ENCODE assay signal across 8 cellular contexts in the genomic region with DNA sequence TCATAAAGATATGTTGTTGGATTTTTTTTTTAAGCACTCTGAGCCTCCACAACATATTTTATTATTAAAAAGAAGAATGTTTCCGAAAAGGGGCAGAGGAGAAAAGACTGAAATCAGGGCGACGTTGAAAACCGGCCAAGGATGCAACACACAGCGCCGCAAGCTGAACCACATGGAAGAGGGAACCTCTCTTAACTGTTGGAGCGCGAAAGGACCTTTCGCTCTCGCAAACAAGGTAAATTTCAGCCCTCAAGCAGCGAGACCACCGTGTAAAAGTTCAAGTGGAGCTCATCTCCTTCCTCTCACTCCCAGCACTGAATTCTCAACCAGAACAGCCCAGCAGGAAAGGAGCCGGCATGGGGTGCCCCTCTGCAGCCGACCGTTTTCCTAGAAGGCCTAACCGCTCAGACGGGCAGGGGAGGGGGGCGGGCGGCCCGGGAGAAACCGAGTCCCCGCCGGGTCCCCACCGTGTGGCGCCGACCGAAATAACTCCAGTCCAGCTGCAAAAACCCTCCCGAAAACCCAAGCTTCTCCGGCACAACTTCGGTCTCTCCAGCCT. TPM values are rescaled to one million over a fixed set of nuclear protein-coding genes. Genes with fewer than 3 reads are reported as not detected.
DNase-seq lines count a peak whose midpoint lies in the region; ATAC-seq and TF ChIP-seq lines count a peak whose summit lies in the region.

No MANE protein-coding gene starts in this region.

- peak overlapping the region; percentile 7 for H2BK12ac ChIP-seq in trophoblast cell (ENCODE audit: low read length)

- no peak for TF ChIP-seq CTCF in WI38 (IDR thresholded peaks at IDR 0.05; ENCODE audit: low read depth, low read length)

- no CpG with 5 or more reads among the region's 30 CpGs for WGBS in trophoblast cell (ENCODE audit: extremely low coverage, insufficient coverage, insufficient read length)

- peak overlapping the region; percentile 6 for H4K12ac ChIP-seq in trophoblast cell (ENCODE audit: low read depth, low read length)

- no peaks in the 10 kb centered on the region for H3K9me3 ChIP-seq in trophoblast cell (ENCODE audit: insufficient read depth, low read depth, low read length)

- no peak overlapping the region for H2AK5ac ChIP-seq in trophoblast cell (ENCODE audit: low read length)

- H2BK120ac ChIP-seq in trophoblast cell (ENCODE audit: insufficient read depth, low read length, poor library complexity) = no peak overlapping the region

- peaks cover 4% of the 10 kb centered on the region for H3K79me1 ChIP-seq in trophoblast cell (ENCODE audit: low read length)

- H3K18ac ChIP-seq in trophoblast cell (ENCODE audit: low read length) = peak overlapping the region; percentile 54

- H4K8ac ChIP-seq in trophoblast cell (ENCODE audit: low read depth, low read length) = peak overlapping the region; percentile 71

- no peaks in the 10 kb centered on the region for H3K27me3 ChIP-seq in trophoblast cell (ENCODE audit: insufficient read depth, low read length)

- H3K4me1 ChIP-seq in trophoblast cell (ENCODE audit: control insufficient read depth in 1 of 2, insufficient read depth in 2 of 2, low read length in 2 of 2) = no peaks in the 10 kb centered on the region

- H3K27ac ChIP-seq in trophoblast cell (ENCODE audit: low read depth, low read length) = no peak overlapping the region

- H3K9ac ChIP-seq in trophoblast cell (ENCODE audit: low read length) = peak overlapping the region; percentile 69

- no peak overlapping the region for H4K91ac ChIP-seq in trophoblast cell (ENCODE audit: low read depth, low read length)

- H2BK5ac ChIP-seq in trophoblast cell (ENCODE audit: low read depth, low read length, poor library complexity) = no peak overlapping the region

- peak overlapping the region; percentile 99 for H3K4me2 ChIP-seq in trophoblast cell (ENCODE audit: low read length)

- no peak overlapping the region for H3K4ac ChIP-seq in trophoblast cell (ENCODE audit: low read depth, low read length)

- ATAC-seq in GM19463 (IDR thresholded peaks at IDR 0.05; ENCODE audit: unreplicated experiment) = peak; percentile 19
- ATAC-seq in HG03521 (IDR thresholded peaks at IDR 0.05; ENCODE audit: unreplicated experiment) = peak; percentile 14

- peak overlapping the region; percentile 85 for H3K4me3 ChIP-seq in WI38 (ENCODE audit: low read depth, low read length)
- peak overlapping the region; percentile 81 for H3K4me3 ChIP-seq in trophoblast cell (ENCODE audit: low read depth, low read length)

- peaks cover 5% of the 10 kb centered on the region for H3K79me2 ChIP-seq in trophoblast cell (ENCODE audit: control insufficient read depth, insufficient read depth, low read length, poor library complexity)

- no peak overlapping the region for H3K23ac ChIP-seq in trophoblast cell (ENCODE audit: low read length)

- DNase-seq in ELF-1 (ENCODE audit: low read depth, low spot score) = peak; percentile 3
- DNase-seq in globus pallidus (ENCODE audit: low spot score) = peak; percentile 2
- DNase-seq in trophoblast cell = peak in 1 of 2 donors; percentile 13
- no peak for DNase-seq in NAMALWA (ENCODE audit: low spot score)
- DNase-seq in DMS114 treated with DMSO at 0.1 percent for 48 hours (lab: John Stamatoyannopoulos, UW; ENCODE audit: unreplicated experiment) = no peak

- H3K36me3 ChIP-seq in trophoblast cell (ENCODE audit: control insufficient read depth in 1 of 2, insufficient read depth in 2 of 2, low read length in 2 of 2) = no peaks in the 10 kb centered on the region

- H2AFZ ChIP-seq in trophoblast cell (ENCODE audit: insufficient read depth, low read length, poor library complexity) = peak overlapping the region; percentile 51

- peak overlapping the region; percentile 65 for H3K14ac ChIP-seq in trophoblast cell (ENCODE audit: low read length)

RNA-seq across cellular contexts. Expression of gene GPR63, which starts 0.6 kb away (rescaled TPM):
- 0.99 and 1.0 TPM in 2 replicates for polyA plus RNA-seq in trophoblast cell (2013)

Comparison
In these comparisons a context has a peak if more than half of its experiments do, and no peak if none do; other contexts are left out.
1. DNase-seq: peak in ELF-1 (single experiment) and globus pallidus (single experiment); none in NAMALWA (single experiment) and DMS114 treated with DMSO at 0.1 percent for 48 hours (single experiment).